19 cellular contexts compared by ENCODE assay signal in genomic region chr2:98832172-98832571, GRCh38.
DNase-seq lines count a peak whose midpoint lies in the region; ATAC-seq and TF ChIP-seq lines count a peak whose summit lies in the region.
"Had no signal": no experiment of that assay in that cellular context is flagged by ENCODE, and none has a peak within 500 bp of the region (broad histone marks: within the 10 kb centered on the region; RNA-seq: fewer than 3 reads in every experiment).

No MANE protein-coding gene starts in this region.

- H4K8ac ChIP-seq in H9 (replicated peaks; ENCODE audit: insufficient read length, low read depth, low read length) = no peak overlapping the region
- no peak overlapping the region for H4K8ac ChIP-seq in neuronal stem cell (ENCODE audit: low read depth, low read length)

- H4K91ac ChIP-seq in H9 (ENCODE audit: insufficient read length, low read depth, low read length) (no peak overlapping the region), neuronal stem cell (ENCODE audit: low read depth, low read length, poor library complexity) (peak overlapping the region; percentile 81)

- H3K4me2 ChIP-seq in H9 (ENCODE audit: insufficient read depth, insufficient read length, low read length) = no peak overlapping the region
- no peak overlapping the region for H3K4me2 ChIP-seq in neuronal stem cell (ENCODE audit: insufficient read depth, low read length, poor library complexity, severe bottlenecking)

- H3K9me3 ChIP-seq in CD4-positive, alpha-beta memory T cell (ENCODE audit: control insufficient read depth in 1 of 2, low read length in 2 of 2) = no peaks in the 10 kb centered on the region
- no peaks in the 10 kb centered on the region for H3K9me3 ChIP-seq in H9 (ENCODE audit: control insufficient read depth, low read depth, low read length)
- no peaks in the 10 kb centered on the region for H3K9me3 ChIP-seq in neuronal stem cell (replicated peaks in 1 of 2; ENCODE audit: control insufficient read depth in 2 of 2, insufficient read depth in 1 of 2, low read depth in 1 of 2, low read length in 2 of 2)
- no peaks in the 10 kb centered on the region for H3K9me3 ChIP-seq in sigmoid colon
- H3K9me3 ChIP-seq in aorta (ENCODE audit: control insufficient read depth, low read length) = no peaks in the 10 kb centered on the region
- H3K9me3 ChIP-seq: SJSA1 had no signal

- H2AK5ac ChIP-seq in H9 (ENCODE audit: insufficient read length, low read length) = no peak overlapping the region
- no peak overlapping the region for H2AK5ac ChIP-seq in neuronal stem cell (ENCODE audit: low read depth, low read length)

- no peaks in the 10 kb centered on the region for H3K36me3 Mint-ChIP-seq in CD4-positive, alpha-beta memory T cell
- H3K36me3 Mint-ChIP-seq in H9 (ENCODE audit: insufficient read depth in 1 of 3, low read depth in 3 of 3) (no peaks in the 10 kb centered on the region), endothelial cell (ENCODE audit: low read depth, unreplicated experiment) (no peaks in the 10 kb centered on the region)

- no peak overlapping the region for H3K14ac ChIP-seq in H9 (ENCODE audit: insufficient read depth, low read length)
- H3K14ac ChIP-seq in neuronal stem cell (ENCODE audit: low read length) = no peak overlapping the region

- POLR2A ChIA-PET in CD4-positive, alpha-beta memory T cell (lab: Charles Lee; ENCODE audit: partially characterized antibody) = interaction anchor here (1.0 to 19.4 kb wide), 4 partner anchors 10 to 133 kb away, joined by 3 to 209 read pairs (median 3); partner anchors contain the start of gene MGAT4A

- H3K9me3 Mint-ChIP-seq in CD4-positive, alpha-beta memory T cell = no peaks in the 10 kb centered on the region
- H3K9me3 Mint-ChIP-seq in H9 (no peaks in the 10 kb centered on the region), endothelial cell (ENCODE audit: unreplicated experiment) (no peaks in the 10 kb centered on the region)

- no peaks in the 10 kb centered on the region for H3K27me3 ChIP-seq in CD4-positive, alpha-beta memory T cell (ENCODE audit: insufficient read depth, low read length)
- H3K27me3 ChIP-seq in H9 (ENCODE audit: insufficient read depth, low read length) (no peaks in the 10 kb centered on the region), neuronal stem cell (ENCODE audit: control insufficient read depth in 3 of 3, insufficient read depth in 3 of 3, low read depth in 1 of 3, low read length in 3 of 3) (peaks cover 0 to 15% (median 0%) of the 10 kb centered on the region in 3 experiments), sigmoid colon (no peaks in the 10 kb centered on the region), aorta (ENCODE audit: control insufficient read depth in 1 of 2, insufficient read depth in 2 of 2, low read length in 1 of 2) (no peaks in the 10 kb centered on the region)
- H3K27me3 ChIP-seq: SJSA1 had no signal

- TF ChIP-seq EP300 in sigmoid colon (IDR thresholded peaks at IDR 0.05) = no peak

- no peak overlapping the region for H2BK5ac ChIP-seq in H9 (ENCODE audit: insufficient read length, low read length)
- H2BK5ac ChIP-seq in neuronal stem cell (ENCODE audit: low read length) = peak overlapping the region; percentile 44

- no peak overlapping the region for H2BK15ac ChIP-seq in H9 (ENCODE audit: low read depth, low read length)
- H2BK15ac ChIP-seq in neuronal stem cell (ENCODE audit: low read length) = no peak overlapping the region

- no peak overlapping the region for H3K4ac ChIP-seq in H9 (ENCODE audit: low read depth, low read length)
- no peak overlapping the region for H3K4ac ChIP-seq in neuronal stem cell (ENCODE audit: low read length)

- H3K79me1 ChIP-seq in H9 (ENCODE audit: insufficient read depth, low read depth, low read length, poor library complexity, severe bottlenecking) = no peaks in the 10 kb centered on the region
- H3K79me1 ChIP-seq in neuronal stem cell (ENCODE audit: low read depth, low read length) = no peaks in the 10 kb centered on the region

- no peak overlapping the region for H3K9ac ChIP-seq in H9 (ENCODE audit: extremely low read depth, insufficient read length, low read length)
- no peak overlapping the region for H3K9ac ChIP-seq in neuronal stem cell (ENCODE audit: low read depth, low read length, poor library complexity)
- H3K9ac ChIP-seq: GM23248 had no signal

- no peak for TF ChIP-seq POLR2A in sigmoid colon (IDR thresholded peaks at IDR 0.05)

- peak overlapping the region in 5 of 7 donors; percentile 25 to 80 (median 52) for H3K27ac Mint-ChIP-seq in CD4-positive, alpha-beta memory T cell
- H3K27ac Mint-ChIP-seq in H9 (no peak overlapping the region), endothelial cell (ENCODE audit: unreplicated experiment) (peak overlapping the region; percentile 3)
- H3K27ac Mint-ChIP-seq: B cell had no signal

- ATAC-seq in GM18907 (IDR thresholded peaks at IDR 0.05; ENCODE audit: unreplicated experiment) (no peak), aorta (ENCODE audit: low FRiP score) (no peak), GM18511 (IDR thresholded peaks at IDR 0.05; ENCODE audit: unreplicated experiment) (no peak)
- ATAC-seq: GM12878, HCT116, K562 had no signal

- no peak overlapping the region for H2BK20ac ChIP-seq in H9 (ENCODE audit: low read depth, low read length, poor library complexity, severe bottlenecking)

- peaks cover 60 to 88% (median 76%) of the 10 kb centered on the region in 4 donors for H3K4me1 Mint-ChIP-seq in CD4-positive, alpha-beta memory T cell
- H3K4me1 Mint-ChIP-seq in H9 = 0 out of 4 replicates have a peak, but pooled peaks cover 0 to 3% of the 10 kb centered on the region in 2 experiments
- peaks cover 47% of the 10 kb centered on the region for H3K4me1 Mint-ChIP-seq in endothelial cell (ENCODE audit: unreplicated experiment)

- peak overlapping the region; percentile 7 for H3K18ac ChIP-seq in H9 (ENCODE audit: insufficient read length, low read depth, low read length)
- peak overlapping the region; percentile 60 for H3K18ac ChIP-seq in neuronal stem cell (ENCODE audit: low read length)

- CTCF ChIA-PET in CD4-positive, alpha-beta memory T cell (lab: Charles Lee; ENCODE audit: partially characterized antibody) = interaction anchor here (0.6 to 5.4 kb wide), 6 partner anchors 10 to 183 kb away, joined by 3 to 22 read pairs (median 4); no protein-coding TSS in a partner anchor

- H2BK120ac ChIP-seq in H9 (ENCODE audit: low read depth, low read length, poor library complexity, severe bottlenecking) (no peak overlapping the region), neuronal stem cell (ENCODE audit: low read depth, low read length) (no peak overlapping the region)

- H3K27ac ChIP-seq in CD4-positive, alpha-beta memory T cell (ENCODE audit: low read depth, low read length) = no peak overlapping the region
- H3K27ac ChIP-seq in H9 (ENCODE audit: insufficient read length, low read depth, low read length) (no peak overlapping the region), neuronal stem cell (replicated peaks; ENCODE audit: low read length) (no peak overlapping the region), sigmoid colon (peak overlapping the region in 1 of 4 donors; percentile 62), aorta (ENCODE audit: low read depth in 1 of 2, low read length in 2 of 2) (no peak overlapping the region)
- H3K27ac ChIP-seq: GM23248, RWPE1, SJSA1 had no signal

- H3K23me2 ChIP-seq in H9 (ENCODE audit: insufficient read length, low read depth, low read length, poor library complexity, severe bottlenecking) = no peaks in the 10 kb centered on the region

- WGBS in H9 (ENCODE audit: extremely low coverage, insufficient read length, low lambda C conversion rate) = no CpG with 5 or more reads among the region's 7 CpGs
- no CpG with 5 or more reads among the region's 7 CpGs for whole genome bisulfite sequencing in neuronal stem cell (ENCODE audit: extremely low coverage in 2 of 2, insufficient read length in 2 of 2, insufficient replicate concordance in 1 of 2), 2 donors
- 95 to 96% methylated on average over 7 of the region's 7 CpGs for WGBS in sigmoid colon, 2 donors
- 93 to 94% methylated on average over 7 of the region's 7 CpGs for WGBS in aorta, 2 donors

- H4K5ac ChIP-seq in H9 (ENCODE audit: insufficient read length, low read depth, low read length) = no peak overlapping the region

- no peak overlapping the region for H3T11ph ChIP-seq in H9 (ENCODE audit: low read length)

- H3K4me3 Mint-ChIP-seq in CD4-positive, alpha-beta memory T cell = peak overlapping the region in 2 of 8 donors; percentile 24 to 54
- H3K4me3 Mint-ChIP-seq in H9 (no peak overlapping the region), endothelial cell (ENCODE audit: unreplicated experiment) (no peak overlapping the region)
- H3K4me3 Mint-ChIP-seq: B cell had no signal

- H3K23ac ChIP-seq in H9 (ENCODE audit: insufficient read length, low read depth, low read length) (no peak overlapping the region), neuronal stem cell (ENCODE audit: low read depth, low read length, poor library complexity) (peak overlapping the region; percentile 44)

- intact Hi-C loops in CD4-positive, alpha-beta memory T cell (cut with micrococcal nuclease) = no loop called here
- intact Hi-C loops in sigmoid colon (cut with DNase I) = loop anchor here (10.0 kb wide), 1 partner anchor 417 kb away; no protein-coding TSS in a partner anchor
- intact Hi-C loops in aorta (cut with DNase I) = loop anchor here in 1 of 2 donors (10.0 kb wide), 1 partner anchor 233 kb away; no protein-coding TSS in a partner anchor

- H3K4me3 ChIP-seq in CD4-positive, alpha-beta memory T cell (ENCODE audit: low read length in 2 of 2) = no peak overlapping the region
- H3K4me3 ChIP-seq in neuronal stem cell (ENCODE audit: low read length in 2 of 2) (no peak overlapping the region), sigmoid colon (no peak overlapping the region), aorta (ENCODE audit: low read length in 2 of 2) (no peak overlapping the region)
- H3K4me3 ChIP-seq: GM12878, GM23248, K562, SJSA1 had no signal

- no peaks in the 10 kb centered on the region for H3K36me3 ChIP-seq in CD4-positive, alpha-beta memory T cell (ENCODE audit: insufficient read depth, low read length)
- H3K36me3 ChIP-seq in neuronal stem cell (replicated peaks in 1 of 2; ENCODE audit: control insufficient read depth in 2 of 2, insufficient read depth in 2 of 2, low read length in 2 of 2) (no peaks in the 10 kb centered on the region), sigmoid colon (no peaks in the 10 kb centered on the region), aorta (ENCODE audit: control insufficient read depth in 1 of 2, insufficient read depth in 2 of 2, low read length in 1 of 2) (no peaks in the 10 kb centered on the region)
- H3K36me3 ChIP-seq: SJSA1 had no signal

- peaks cover 75% of the 10 kb centered on the region for H3K4me1 ChIP-seq in CD4-positive, alpha-beta memory T cell (ENCODE audit: insufficient read depth, low read length)
- H3K4me1 ChIP-seq in H9 (ENCODE audit: insufficient read depth, low read length) (no peaks in the 10 kb centered on the region), neuronal stem cell (ENCODE audit: control insufficient read depth in 2 of 2, insufficient read depth in 1 of 2, low read depth in 1 of 2, low read length in 2 of 2) (no peaks in the 10 kb centered on the region), sigmoid colon (no peaks in the 10 kb centered on the region), aorta (ENCODE audit: control insufficient read depth in 1 of 2, insufficient read depth in 2 of 2, low read length in 2 of 2) (no peaks in the 10 kb centered on the region)
- H3K4me1 ChIP-seq: SJSA1 had no signal

- no peak for DNase-seq in CD4-positive, alpha-beta memory T cell
- DNase-seq in H9 = no peak
- DNase-seq in endothelial cell (ENCODE audit: low spot score) = no peak
- no peak for DNase-seq in neuronal stem cell (ENCODE audit: low spot score)
- DNase-seq in sigmoid colon = no peak
- no peak for DNase-seq in aorta
- DNase-seq: GDM1, GM23248, NCI-H1436, NCI-H2081, NCI-H748 treated with DMSO at 0.1 percent for 48 hours had no signal

- H2BK12ac ChIP-seq in H9 (ENCODE audit: insufficient read length, low read depth, low read length) = no peak overlapping the region
- H2BK12ac ChIP-seq in neuronal stem cell (ENCODE audit: low read length) = no peak overlapping the region

- H2AFZ ChIP-seq in H9 (ENCODE audit: low read length) (no peak overlapping the region), neuronal stem cell (ENCODE audit: low read length) (no peak overlapping the region)
- H2AFZ ChIP-seq: GM23248 had no signal

- no peak for TF ChIP-seq CTCF in H9 (conservative IDR thresholded peaks at IDR 0.05)
- no peak for TF ChIP-seq CTCF in endothelial cell (IDR thresholded peaks at IDR 0.05; ENCODE audit: unreplicated experiment)
- TF ChIP-seq CTCF in sigmoid colon (IDR thresholded peaks at IDR 0.05) = no peak

- no peaks in the 10 kb centered on the region for H3K27me3 Mint-ChIP-seq in CD4-positive, alpha-beta memory T cell
- H3K27me3 Mint-ChIP-seq in H9 (ENCODE audit: low read depth) (peaks cover 8% of the 10 kb centered on the region; the same call in 1 of the 2 replicates), endothelial cell (ENCODE audit: unreplicated experiment) (no peaks in the 10 kb centered on the region)
- H3K27me3 Mint-ChIP-seq: B cell had no signal

- no peaks in the 10 kb centered on the region for H4K20me1 ChIP-seq in H9 (ENCODE audit: control insufficient read depth, insufficient read depth, insufficient read length)

- no peaks in the 10 kb centered on the region for H3K79me2 ChIP-seq in H9 (ENCODE audit: insufficient read depth, low read length)

- H3K56ac ChIP-seq in H9 (ENCODE audit: insufficient read length, low read depth, low read length) = no peak overlapping the region

Comparison
In these comparisons a context has a peak if more than half of its experiments do, and no peak if none do; other contexts are left out.
1. H3K27ac Mint-ChIP-seq: peak in CD4-positive, alpha-beta memory T cell (5 of 7) and endothelial cell (single experiment); none in H9 (0 of 3).